Comparison of ENCODE assay signal across 1 cellular context in the genomic region with DNA sequence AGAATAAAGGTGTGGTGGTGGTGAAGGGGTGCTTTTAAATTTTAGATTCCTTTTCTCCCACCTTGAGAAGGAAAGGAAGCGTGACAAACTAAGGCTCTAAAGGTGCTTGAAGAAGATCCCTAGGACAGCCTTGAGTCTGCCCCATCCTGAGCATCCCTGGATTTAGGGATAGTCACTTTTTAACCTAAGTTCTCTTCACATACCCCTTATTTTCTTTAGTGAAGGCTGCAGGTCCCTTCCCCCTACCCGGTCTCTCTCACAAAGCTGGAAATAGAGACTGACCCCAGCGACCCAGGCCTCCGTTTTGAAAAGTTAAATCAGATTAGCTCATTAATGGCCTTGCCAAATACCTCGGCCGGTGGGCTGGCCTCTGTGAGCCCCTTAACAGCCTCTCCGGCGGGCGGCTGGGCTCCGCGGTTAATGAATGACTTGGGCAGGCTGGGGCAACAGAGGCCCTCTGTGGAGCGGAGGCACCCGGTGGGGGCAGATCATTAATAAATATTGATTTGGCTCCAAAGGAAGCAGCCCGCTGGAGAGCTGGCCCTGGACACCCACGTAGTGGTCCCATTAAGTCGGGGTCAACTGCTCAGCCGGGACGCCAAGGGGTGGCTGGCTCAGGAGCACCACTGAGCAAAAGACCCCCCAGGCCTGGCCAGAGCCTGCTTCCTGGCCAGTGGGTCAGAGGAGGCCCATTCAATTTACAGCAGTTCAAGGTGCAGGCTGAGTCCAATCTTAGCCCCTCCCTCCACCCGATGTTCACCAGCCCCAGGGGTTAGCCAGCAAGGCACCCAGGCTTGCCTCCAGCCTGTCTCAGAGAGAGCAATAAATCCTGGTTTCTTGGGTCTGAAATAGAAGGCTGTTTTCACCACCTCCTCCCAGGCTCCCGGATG.
A peak's percentile ranks its signal among the peaks of the same experiment; 100 is the strongest.
TF ChIP-seq lines count a peak whose summit lies in the region.

No MANE protein-coding gene starts in this region.

TF ChIP-seq in HepG2, 621 proteins besides CTCF, POLR2A, EP300 and RAD21 (continued from another document and continues in another):
- TF ChIP-seq, protein P1, sequence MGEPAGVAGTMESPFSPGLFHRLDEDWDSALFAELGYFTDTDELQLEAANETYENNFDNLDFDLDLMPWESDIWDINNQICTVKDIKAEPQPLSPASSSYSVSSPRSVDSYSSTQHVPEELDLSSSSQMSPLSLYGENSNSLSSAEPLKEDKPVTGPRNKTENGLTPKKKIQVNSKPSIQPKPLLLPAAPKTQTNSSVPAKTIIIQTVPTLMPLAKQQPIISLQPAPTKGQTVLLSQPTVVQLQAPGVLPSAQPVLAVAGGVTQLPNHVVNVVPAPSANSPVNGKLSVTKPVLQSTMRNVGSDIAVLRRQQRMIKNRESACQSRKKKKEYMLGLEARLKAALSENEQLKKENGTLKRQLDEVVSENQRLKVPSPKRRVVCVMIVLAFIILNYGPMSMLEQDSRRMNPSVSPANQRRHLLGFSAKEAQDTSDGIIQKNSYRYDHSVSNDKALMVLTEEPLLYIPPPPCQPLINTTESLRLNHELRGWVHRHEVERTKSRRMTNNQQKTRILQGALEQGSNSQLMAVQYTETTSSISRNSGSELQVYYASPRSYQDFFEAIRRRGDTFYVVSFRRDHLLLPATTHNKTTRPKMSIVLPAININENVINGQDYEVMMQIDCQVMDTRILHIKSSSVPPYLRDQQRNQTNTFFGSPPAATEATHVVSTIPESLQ (CRISPR knock-in tag; conservative IDR thresholded peaks at IDR 0.05) = no peak
- TF ChIP-seq ZBTB38 (CRISPR knock-in tag; IDR thresholded peaks at IDR 0.05) = peak; percentile 13; the same call in 1 of the 2 replicates
- TF ChIP-seq, protein P2, sequence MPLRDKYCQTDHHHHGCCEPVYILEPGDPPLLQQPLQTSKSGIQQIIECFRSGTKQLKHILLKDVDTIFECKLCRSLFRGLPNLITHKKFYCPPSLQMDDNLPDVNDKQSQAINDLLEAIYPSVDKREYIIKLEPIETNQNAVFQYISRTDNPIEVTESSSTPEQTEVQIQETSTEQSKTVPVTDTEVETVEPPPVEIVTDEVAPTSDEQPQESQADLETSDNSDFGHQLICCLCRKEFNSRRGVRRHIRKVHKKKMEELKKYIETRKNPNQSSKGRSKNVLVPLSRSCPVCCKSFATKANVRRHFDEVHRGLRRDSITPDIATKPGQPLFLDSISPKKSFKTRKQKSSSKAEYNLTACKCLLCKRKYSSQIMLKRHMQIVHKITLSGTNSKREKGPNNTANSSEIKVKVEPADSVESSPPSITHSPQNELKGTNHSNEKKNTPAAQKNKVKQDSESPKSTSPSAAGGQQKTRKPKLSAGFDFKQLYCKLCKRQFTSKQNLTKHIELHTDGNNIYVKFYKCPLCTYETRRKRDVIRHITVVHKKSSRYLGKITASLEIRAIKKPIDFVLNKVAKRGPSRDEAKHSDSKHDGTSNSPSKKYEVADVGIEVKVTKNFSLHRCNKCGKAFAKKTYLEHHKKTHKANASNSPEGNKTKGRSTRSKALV (CRISPR knock-in tag; IDR thresholded peaks at IDR 0.05) = peak; percentile 84; the same call in 1 of the 2 replicates
- peak; percentile 99 for TF ChIP-seq GFI1 (CRISPR knock-in tag; IDR thresholded peaks at IDR 0.05; ENCODE audit: borderline replicate concordance)
- peak; percentile 59; the same call in 1 of the 2 replicates for TF ChIP-seq YEATS4 (CRISPR knock-in tag; IDR thresholded peaks at IDR 0.05; ENCODE audit: borderline replicate concordance)
- peak; percentile 24; the same call in 1 of the 2 replicates for TF ChIP-seq SPEN (CRISPR knock-in tag; IDR thresholded peaks at IDR 0.05; ENCODE audit: low read depth)
- TF ChIP-seq, protein P3, sequence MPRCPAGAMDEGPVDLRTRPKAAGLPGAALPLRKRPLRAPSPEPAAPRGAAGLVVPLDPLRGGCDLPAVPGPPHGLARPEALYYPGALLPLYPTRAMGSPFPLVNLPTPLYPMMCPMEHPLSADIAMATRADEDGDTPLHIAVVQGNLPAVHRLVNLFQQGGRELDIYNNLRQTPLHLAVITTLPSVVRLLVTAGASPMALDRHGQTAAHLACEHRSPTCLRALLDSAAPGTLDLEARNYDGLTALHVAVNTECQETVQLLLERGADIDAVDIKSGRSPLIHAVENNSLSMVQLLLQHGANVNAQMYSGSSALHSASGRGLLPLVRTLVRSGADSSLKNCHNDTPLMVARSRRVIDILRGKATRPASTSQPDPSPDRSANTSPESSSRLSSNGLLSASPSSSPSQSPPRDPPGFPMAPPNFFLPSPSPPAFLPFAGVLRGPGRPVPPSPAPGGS (CRISPR knock-in tag; IDR thresholded peaks at IDR 0.05) = 0 out of 2 replicates have a peak, but pooled peaks have one; percentile 45
- peak; percentile 84 for TF ChIP-seq ZMYM4 (CRISPR knock-in tag; IDR thresholded peaks at IDR 0.05)
- 0 out of 2 replicates have a peak, but pooled peaks have one; percentile 45 for TF ChIP-seq ISX (CRISPR knock-in tag; conservative IDR thresholded peaks at IDR 0.05)
- peak; percentile 87; the same call in 1 of the 2 replicates for TF ChIP-seq HNRNPUL1 (IDR thresholded peaks at IDR 0.05; ENCODE audit: low read depth, low read length)
- peak; percentile 40; the same call in 1 of the 2 replicates for TF ChIP-seq NFYC (CRISPR knock-in tag; IDR thresholded peaks at IDR 0.05)
- no peak; the same call in 1 of the 2 replicates for TF ChIP-seq NR2C2 (CRISPR knock-in tag; IDR thresholded peaks at IDR 0.05; ENCODE audit: borderline replicate concordance)
- TF ChIP-seq ZNF263 (CRISPR knock-in tag; IDR thresholded peaks at IDR 0.05) = peak; percentile 91
- peak; percentile 74; the same call in 1 of the 2 replicates for TF ChIP-seq GATA4 (IDR thresholded peaks at IDR 0.05; ENCODE audit: borderline replicate concordance, low read depth)
- TF ChIP-seq ZNF142 (CRISPR knock-in tag; IDR thresholded peaks at IDR 0.05) = 0 out of 2 replicates have a peak, but pooled peaks have one; percentile 54
- TF ChIP-seq, protein P4, sequence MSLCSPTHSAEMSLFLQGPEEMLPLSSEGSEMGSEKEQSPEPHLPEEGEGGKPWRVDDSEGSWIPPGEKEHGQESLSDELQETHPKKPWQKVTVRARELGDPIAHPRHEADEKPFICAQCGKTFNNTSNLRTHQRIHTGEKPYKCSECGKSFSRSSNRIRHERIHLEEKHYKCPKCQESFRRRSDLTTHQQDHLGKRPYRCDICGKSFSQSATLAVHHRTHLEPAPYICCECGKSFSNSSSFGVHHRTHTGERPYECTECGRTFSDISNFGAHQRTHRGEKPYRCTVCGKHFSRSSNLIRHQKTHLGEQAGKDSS (CRISPR knock-in tag; IDR thresholded peaks at IDR 0.05; ENCODE audit: borderline replicate concordance, low read depth) = peak; percentile 55; the same call in 1 of the 2 replicates
- peak; percentile 78 for TF ChIP-seq TFE3 (CRISPR knock-in tag; IDR thresholded peaks at IDR 0.05)
- TF ChIP-seq, protein P5, sequence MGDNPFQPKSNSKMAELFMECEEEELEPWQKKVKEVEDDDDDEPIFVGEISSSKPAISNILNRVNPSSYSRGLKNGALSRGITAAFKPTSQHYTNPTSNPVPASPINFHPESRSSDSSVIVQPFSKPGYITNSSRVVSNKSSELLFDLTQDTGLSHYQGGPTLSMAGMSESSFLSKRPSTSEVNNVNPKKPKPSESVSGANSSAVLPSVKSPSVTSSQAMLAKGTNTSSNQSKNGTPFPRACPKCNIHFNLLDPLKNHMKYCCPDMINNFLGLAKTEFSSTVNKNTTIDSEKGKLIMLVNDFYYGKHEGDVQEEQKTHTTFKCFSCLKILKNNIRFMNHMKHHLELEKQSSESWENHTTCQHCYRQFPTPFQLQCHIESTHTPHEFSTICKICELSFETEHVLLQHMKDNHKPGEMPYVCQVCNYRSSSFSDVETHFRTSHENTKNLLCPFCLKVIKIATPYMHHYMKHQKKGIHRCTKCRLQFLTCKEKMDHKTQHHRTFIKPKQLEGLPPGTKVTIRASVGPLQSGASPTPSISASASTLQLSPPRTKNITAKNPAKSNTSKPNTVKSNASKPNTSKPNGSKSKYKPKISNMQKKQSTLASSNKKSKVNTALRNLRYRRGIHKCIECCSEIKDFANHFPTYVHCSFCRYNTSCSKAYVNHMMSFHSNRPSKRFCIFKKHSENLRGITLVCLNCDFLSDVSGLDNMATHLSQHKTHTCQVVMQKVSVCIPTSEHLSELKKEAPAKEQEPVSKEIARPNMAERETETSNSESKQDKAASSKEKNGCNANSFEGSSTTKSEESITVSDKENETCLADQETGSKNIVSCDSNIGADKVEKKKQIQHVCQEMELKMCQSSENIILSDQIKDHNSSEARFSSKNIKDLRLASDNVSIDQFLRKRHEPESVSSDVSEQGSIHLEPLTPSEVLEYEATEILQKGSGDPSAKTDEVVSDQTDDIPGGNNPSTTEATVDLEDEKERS (CRISPR knock-in tag; IDR thresholded peaks at IDR 0.05) = peak; percentile 76; the same call in 1 of the 2 replicates
- TF ChIP-seq ZMYM2 (CRISPR knock-in tag; IDR thresholded peaks at IDR 0.05) = no peak
- peak; percentile 82; the same call in 1 of the 2 replicates for TF ChIP-seq HOXA3 (CRISPR knock-in tag; IDR thresholded peaks at IDR 0.05)
- peak; percentile 85; the same call in 1 of the 2 replicates for TF ChIP-seq ZNF350 (CRISPR knock-in tag; IDR thresholded peaks at IDR 0.05; ENCODE audit: borderline replicate concordance, low read depth)
- TF ChIP-seq SAP130 (CRISPR knock-in tag; IDR thresholded peaks at IDR 0.05; ENCODE audit: low read depth) = peak; percentile 65
- TF ChIP-seq GABPB1 (CRISPR knock-in tag; IDR thresholded peaks at IDR 0.05) = peak; percentile 64; the same call in 1 of the 2 replicates
- TF ChIP-seq TP53 (CRISPR knock-in tag; conservative IDR thresholded peaks at IDR 0.05) = peak; percentile 51; the same call in 1 of the 2 replicates
- TF ChIP-seq, protein P6, sequence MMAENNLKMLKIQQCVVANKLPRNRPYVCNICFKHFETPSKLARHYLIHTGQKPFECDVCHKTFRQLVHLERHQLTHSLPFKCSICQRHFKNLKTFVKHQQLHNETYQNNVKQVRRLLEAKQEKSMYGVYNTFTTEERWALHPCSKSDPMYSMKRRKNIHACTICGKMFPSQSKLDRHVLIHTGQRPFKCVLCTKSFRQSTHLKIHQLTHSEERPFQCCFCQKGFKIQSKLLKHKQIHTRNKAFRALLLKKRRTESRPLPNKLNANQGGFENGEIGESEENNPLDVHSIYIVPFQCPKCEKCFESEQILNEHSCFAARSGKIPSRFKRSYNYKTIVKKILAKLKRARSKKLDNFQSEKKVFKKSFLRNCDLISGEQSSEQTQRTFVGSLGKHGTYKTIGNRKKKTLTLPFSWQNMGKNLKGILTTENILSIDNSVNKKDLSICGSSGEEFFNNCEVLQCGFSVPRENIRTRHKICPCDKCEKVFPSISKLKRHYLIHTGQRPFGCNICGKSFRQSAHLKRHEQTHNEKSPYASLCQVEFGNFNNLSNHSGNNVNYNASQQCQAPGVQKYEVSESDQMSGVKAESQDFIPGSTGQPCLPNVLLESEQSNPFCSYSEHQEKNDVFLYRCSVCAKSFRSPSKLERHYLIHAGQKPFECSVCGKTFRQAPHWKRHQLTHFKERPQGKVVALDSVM (CRISPR knock-in tag; IDR thresholded peaks at IDR 0.05) = peak; percentile 71
- no peak for TF ChIP-seq ZNF234 (CRISPR knock-in tag; conservative IDR thresholded peaks at IDR 0.05)
- TF ChIP-seq ZNF564 (CRISPR knock-in tag; IDR thresholded peaks at IDR 0.05) = 0 out of 2 replicates have a peak, but pooled peaks have one; percentile 69
- TF ChIP-seq SKI (IDR thresholded peaks at IDR 0.05; ENCODE audit: partially characterized antibody) = peak; percentile 28
